Comparison of ENCODE assay signal across 8 cellular contexts in genomic region chr2:230416061-230416721, GRCh38. TPM values are rescaled to one million over a fixed set of nuclear protein-coding genes. Genes with fewer than 3 reads are reported as not detected.
DNase-seq lines count a peak whose midpoint lies in the region; ATAC-seq and TF ChIP-seq lines count a peak whose summit lies in the region.

TSS of gene SP100 (plus strand) at chr2:230416201. CDS start at chr2:230416297, 96 bp downstream.

- no peaks in the 10 kb centered on the region for H3K36me3 ChIP-seq in kidney epithelial cell (ENCODE audit: control insufficient read depth, insufficient read depth, low read length)

- intact Hi-C loops in CD14-positive monocyte (cut with micrococcal nuclease): loop anchor here (5.0 to 10.0 kb wide), 4 partner anchors 89 to 249 kb away; partner anchors contain the start of genes SP110 (in 1 of the 2), SP140 (in 1 of the 2) and SP140L (in 1 of the 2)

- peaks cover 0 to 2% (median 0%) of the 10 kb centered on the region in 3 donors for H3K27me3 Mint-ChIP-seq in CD14-positive monocyte (ENCODE audit: low read depth in 3 of 3)

- TF ChIP-seq CTCF in CD14-positive monocyte (IDR thresholded peaks at IDR 0.05): no peak
- TF ChIP-seq CTCF in astrocyte of the cerebellum (IDR thresholded peaks at IDR 0.05; ENCODE audit: low read depth, low read length, missing control alignments): no peak
- no peak for TF ChIP-seq CTCF in kidney epithelial cell (IDR thresholded peaks at IDR 0.05; ENCODE audit: insufficient read depth, low read length, poor library complexity, severe bottlenecking)

- H3K27me3 ChIP-seq in kidney epithelial cell (ENCODE audit: control insufficient read depth, insufficient read depth, low read length): no peaks in the 10 kb centered on the region

- peaks cover 15 to 19% of the 10 kb centered on the region in 2 donors for H3K36me3 Mint-ChIP-seq in CD14-positive monocyte

- H3K4me1 Mint-ChIP-seq in CD14-positive monocyte: peaks cover 74% of the 10 kb centered on the region

- H3K4me3 ChIP-seq in astrocyte of the cerebellum (ENCODE audit: low read depth, low read length) (peak within 1 kb of the TSS; percentile 59), kidney epithelial cell (ENCODE audit: low read depth, low read length) (peak within 1 kb of the TSS; percentile 63)

- DNase-seq in CD14-positive monocyte (ENCODE audit: low spot score): peak; percentile 88
- peak; percentile 65 for DNase-seq in T-helper 22 cell (ENCODE audit: low read depth)
- DNase-seq in astrocyte of the cerebellum (ENCODE audit: low read depth): peak; percentile 59
- DNase-seq in kidney epithelial cell (ENCODE audit: low read depth): peak; percentile 54
- DNase-seq in stimulated activated CD4-positive, alpha-beta T cell treated with anti-CD3 and anti-CD28 coated beads, Interleukin-2, amount 100 ng/mL, for 48 hours: peak; percentile 59 to 63
- no peak for DNase-seq in DMS79 (lab: John Stamatoyannopoulos, UW)

- in situ Hi-C loops in astrocyte of the cerebellum (cut with HindIII; ENCODE audit: low sequenced_read_pairs): no loop called here

- H3K9me3 Mint-ChIP-seq in CD14-positive monocyte: peaks cover 0 to 2% (median 0%) of the 10 kb centered on the region in 7 donors

- peak within 1 kb of the TSS; percentile 86 to 95 for H3K4me3 Mint-ChIP-seq in CD14-positive monocyte

- H3K27ac Mint-ChIP-seq in CD14-positive monocyte: peak within 1 kb of the TSS; percentile 96 to 99 (median 98)

- ATAC-seq in GM19452 (IDR thresholded peaks at IDR 0.05; ENCODE audit: unreplicated experiment): peak; percentile 79
- ATAC-seq in HG03575 (IDR thresholded peaks at IDR 0.05; ENCODE audit: extremely low read depth, insufficient number of reproducible peaks, low FRiP score, unreplicated experiment): peak; percentile 74

RNA-seq across cellular contexts. Expression of gene SP100, which starts in this region (rescaled TPM):
- polyA plus RNA-seq in CD14-positive monocyte: 10 to 100 TPM; 68.1 to 97.4 TPM
- 48.0 and 53.8 TPM in 2 replicates for total RNA-seq in kidney epithelial cell
